ENCODE assay signal across 7 cellular contexts in genomic region chr9:121268598-121269029, GRCh38. TPM values are rescaled to one million over a fixed set of nuclear protein-coding genes. Genes with fewer than 3 reads are reported as not detected.
DNase-seq lines count a peak whose midpoint lies in the region; ATAC-seq and TF ChIP-seq lines count a peak whose summit lies in the region.

No MANE protein-coding gene starts in this region.

- H3K9me3 Mint-ChIP-seq in activated T-helper 2 cell treated with anti-CD3 and anti-CD28 coated beads, Interferon-gamma antibody, Interleukin-2, Interleukin-4, amounts not matched to agents 10 μg/mL and 5 μg/mL and 100 μg/mL, durations not matched to agents 14 hours and 24 hours and 36 hours, result no peaks in the 10 kb centered on the region

- intact Hi-C loops in activated T-helper 2 cell treated with anti-CD3 and anti-CD28 coated beads, Interferon-gamma antibody, Interleukin-2, Interleukin-4, amounts not matched to agents 10 μg/mL and 5 μg/mL and 100 μg/mL, durations not matched to agents 14 hours and 24 hours and 36 hours (cut with micrococcal nuclease), result no loop called here
- intact Hi-C loops in spleen (cut with DNase I; ENCODE audit: low total_unique reads), result loop anchor here (10.0 kb wide), 1 partner anchor 54 kb away; no protein-coding TSS in a partner anchor

- peak overlapping the region; percentile 75 for H3K4me3 Mint-ChIP-seq in activated T-helper 2 cell treated with anti-CD3 and anti-CD28 coated beads, Interferon-gamma antibody, Interleukin-2, Interleukin-4, amounts not matched to agents 10 μg/mL and 5 μg/mL and 100 μg/mL, durations not matched to agents 14 hours and 24 hours and 36 hours (ENCODE audit: low read depth)

- H3K27me3 Mint-ChIP-seq in activated T-helper 2 cell treated with anti-CD3 and anti-CD28 coated beads, Interferon-gamma antibody, Interleukin-2, Interleukin-4, amounts not matched to agents 10 μg/mL and 5 μg/mL and 100 μg/mL, durations not matched to agents 14 hours and 24 hours and 36 hours (ENCODE audit: low read depth), result peaks cover 38% of the 10 kb centered on the region

- WGBS in iPS DF 6.9 (ENCODE audit: insufficient coverage, insufficient read length), result no CpG with 5 or more reads among the region's 5 CpGs
- 3 to 6% (median 5%) methylated on average over 3 to 5 of the region's 5 CpGs for WGBS in spleen, 5 donors

- DNase-seq in activated T-helper 2 cell treated with anti-CD3 and anti-CD28 coated beads, Interferon-gamma antibody, Interleukin-2, Interleukin-4, amounts not matched to agents 10 μg/mL and 5 μg/mL and 100 μg/mL, durations not matched to agents 14 hours and 24 hours and 36 hours (ENCODE audit: low spot score), result no peak
- DNase-seq in iPS DF 6.9 (ENCODE audit: low read depth, low spot score), result no peak
- no peak for DNase-seq in spleen
- no peak for DNase-seq in Ammon's horn (ENCODE audit: low spot score)

- H3K4me1 ChIP-seq in iPS DF 6.9 (ENCODE audit: control insufficient read depth, insufficient read depth, low read length) (peaks cover 2% of the 10 kb centered on the region; the same call in 1 of the 2 replicates), spleen (peaks cover 30 to 74% (median 50%) of the 10 kb centered on the region in 6 donors)

- no peak overlapping the region for H3K27ac Mint-ChIP-seq in activated T-helper 2 cell treated with anti-CD3 and anti-CD28 coated beads, Interferon-gamma antibody, Interleukin-2, Interleukin-4, amounts not matched to agents 10 μg/mL and 5 μg/mL and 100 μg/mL, durations not matched to agents 14 hours and 24 hours and 36 hours

- peaks cover 9% of the 10 kb centered on the region for H3K4me1 Mint-ChIP-seq in activated T-helper 2 cell treated with anti-CD3 and anti-CD28 coated beads, Interferon-gamma antibody, Interleukin-2, Interleukin-4, amounts not matched to agents 10 μg/mL and 5 μg/mL and 100 μg/mL, durations not matched to agents 14 hours and 24 hours and 36 hours (ENCODE audit: low read depth)

- H3K27ac ChIP-seq in iPS DF 6.9 (ENCODE audit: low read length) (no peak overlapping the region), spleen (peak overlapping the region; percentile 53 to 95 (median 88))

- no peaks in the 10 kb centered on the region for H3K36me3 Mint-ChIP-seq in activated T-helper 2 cell treated with anti-CD3 and anti-CD28 coated beads, Interferon-gamma antibody, Interleukin-2, Interleukin-4, amounts not matched to agents 10 μg/mL and 5 μg/mL and 100 μg/mL, durations not matched to agents 14 hours and 24 hours and 36 hours (ENCODE audit: low read depth)

- H3K9me3 ChIP-seq in iPS DF 6.9 (ENCODE audit: control insufficient read depth, insufficient read depth, low read length) (no peaks in the 10 kb centered on the region), spleen (no peaks in the 10 kb centered on the region)

- no peak for TF ChIP-seq POLR2A in spleen (IDR thresholded peaks at IDR 0.05)

- ATAC-seq in GM19395 (IDR thresholded peaks at IDR 0.05; ENCODE audit: unreplicated experiment), result peak; percentile 54
- ATAC-seq in HG03432 (IDR thresholded peaks at IDR 0.05; ENCODE audit: unreplicated experiment), result peak; percentile 46
- no peak for ATAC-seq in HG02970 (IDR thresholded peaks at IDR 0.05; ENCODE audit: low FRiP score, unreplicated experiment)

- no peak for TF ChIP-seq CTCF in spleen (IDR thresholded peaks at IDR 0.05 in 8 of 11, conservative IDR thresholded peaks at IDR 0.05 in 3 of 11)

- peak overlapping the region; percentile 77; the same call in 1 of the 2 replicates for H3K4me3 ChIP-seq in iPS DF 6.9 (ENCODE audit: low read length)
- H3K4me3 ChIP-seq in spleen, result peak overlapping the region; percentile 42 to 85 (median 76)

- peaks cover 3% of the 10 kb centered on the region; the same call in 1 of the 2 replicates for H3K27me3 ChIP-seq in iPS DF 6.9 (ENCODE audit: control insufficient read depth, insufficient read depth, low read length)
- H3K27me3 ChIP-seq in spleen (replicated peaks in 1 of 7), result no peaks in the 10 kb centered on the region

- H3K36me3 ChIP-seq in iPS DF 6.9 (ENCODE audit: control insufficient read depth, insufficient read depth, low read length) (no peaks in the 10 kb centered on the region), spleen (no peaks in the 10 kb centered on the region)

RNA-seq across cellular contexts. Expression of gene GSN, which starts 0.7 kb away (rescaled TPM):
- total RNA-seq in activated T-helper 2 cell treated with anti-CD3 and anti-CD28 coated beads, Interferon-gamma antibody, Interleukin-2, Interleukin-4, amounts not matched to agents 10 μg/mL and 5 μg/mL and 100 μg/mL, durations not matched to agents 14 hours and 24 hours and 36 hours, result 1.1 and 1.9 TPM in 2 replicates
- total RNA-seq in spleen, result 100 to 1,000 TPM; 165 to 432 (median 263) TPM
- 100 to 1,000 TPM; 115 to 252 (median 122) TPM for polyA plus RNA-seq in spleen

Comparison
In these comparisons a context has a peak if more than half of its experiments do, and no peak if none do; other contexts are left out.
1. RNA of gene GSN, which starts 0.7 kb away (total RNA-seq): 165 to 432 TPM in spleen; 1.1 to 1.9 TPM in activated T-helper 2 cell treated with anti-CD3 and anti-CD28 coated beads, Interferon-gamma antibody, Interleukin-2, Interleukin-4, amounts not matched to agents 10 μg/mL and 5 μg/mL and 100 μg/mL, durations not matched to agents 14 hours and 24 hours and 36 hours; every median in the first group is over 10 times any median in the second.